8 cellular contexts compared by ENCODE assay signal in the genomic region with DNA sequence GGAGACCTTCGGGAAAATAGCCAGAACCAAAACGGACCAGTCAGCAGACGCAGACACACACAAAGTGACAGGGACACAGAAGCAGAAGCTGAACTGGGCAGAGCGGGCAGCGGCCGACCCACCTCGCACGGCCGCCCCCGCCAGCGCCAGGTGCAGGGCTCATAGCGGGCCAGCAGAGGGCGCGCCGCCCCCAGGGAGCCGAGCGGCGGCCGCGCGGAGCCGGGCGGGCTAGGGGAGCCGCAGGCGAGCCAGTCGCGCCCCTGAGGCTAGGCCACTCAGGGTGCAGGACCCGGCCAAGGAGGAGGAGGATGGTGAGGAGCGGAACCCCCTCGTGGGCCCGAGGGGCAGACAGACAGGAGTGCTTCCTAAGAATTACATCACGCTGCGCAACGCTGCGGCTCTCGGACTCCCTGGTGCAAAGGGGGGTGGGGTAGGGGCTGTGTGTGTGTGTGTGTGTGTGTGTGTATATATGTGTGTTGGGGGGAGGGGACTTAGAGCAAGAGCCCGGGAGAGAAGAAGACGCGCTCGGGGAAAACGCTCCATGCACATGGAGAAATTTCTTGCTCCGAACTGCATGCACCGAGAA. TPM values are rescaled to one million over a fixed set of nuclear protein-coding genes. Genes with fewer than 3 reads are reported as not detected.
DNase-seq lines count a peak whose midpoint lies in the region; ATAC-seq and TF ChIP-seq lines count a peak whose summit lies in the region.

No MANE protein-coding gene starts in this region.

- H3K4me3 ChIP-seq in AG04450 (ENCODE audit: low read depth, low read length) (peak overlapping the region; percentile 67), PC-9 (peak overlapping the region; percentile 97), neuron (ENCODE audit: low read length) (peak overlapping the region; percentile 43), thoracic aorta (peak overlapping the region; percentile 82)

- H3K27ac ChIP-seq in AG04450 (ENCODE audit: low read depth, low read length) (no peak overlapping the region), PC-9 (no peak overlapping the region), thoracic aorta (no peak overlapping the region)

- CTCF ChIA-PET in AG04450 (lab: Charles Lee): interaction anchor here (0.5 to 12.6 kb wide), 29 partner anchors 8 to 562 kb away, joined by 3 to 272 read pairs (median 5); no protein-coding TSS in a partner anchor
- CTCF ChIA-PET in PC-9 (lab: Charles Lee): interaction anchor here (2.1 to 3.7 kb wide), 2 partner anchors 106 to 123 kb away, joined by 9 to 34 read pairs; no protein-coding TSS in a partner anchor

- H3K9me2 ChIP-seq in PC-9 (ENCODE audit: insufficient read depth): no peaks in the 10 kb centered on the region

- TF ChIP-seq CTCF in AG04450 (IDR thresholded peaks at IDR 0.05; ENCODE audit: low read depth, low read length): peak; percentile 59
- peak; percentile 81 for TF ChIP-seq CTCF in PC-9 (conservative IDR thresholded peaks at IDR 0.05)
- TF ChIP-seq CTCF in thoracic aorta (IDR thresholded peaks at IDR 0.05): peak; percentile 89

- peaks cover 14% of the 10 kb centered on the region; the same call in 1 of the 2 replicates for H3F3A ChIP-seq in PC-9 (ENCODE audit: insufficient read depth, low read depth)

- no TSS peak for BruUV-seq in PC-9 (replicated peaks; lab: Mats Ljungman, UMichigan)

- DNase-seq in AG04450 (ENCODE audit: low read depth, low spot score) (no peak), HK-2 (ENCODE audit: unreplicated experiment) (peak; percentile 63), PC-9 (peak; percentile 73 to 76), foreskin melanocyte (peak; percentile 11), thoracic aorta (ENCODE audit: low spot score) (no peak)
- DNase-seq in activated T-helper 9 cell treated with anti-CD3 and anti-CD28 coated beads, Interleukin-2, amount 50 U/mL, for 16 hours (ENCODE audit: low read depth): peak; percentile 57

- H2AFZ ChIP-seq in PC-9 (peak overlapping the region; percentile 91), neuron (ENCODE audit: low read depth, low read length) (peak overlapping the region; percentile 95)

- peaks cover 25% of the 10 kb centered on the region for H3K79me2 ChIP-seq in PC-9 (ENCODE audit: low read depth)

- ATAC-seq in GM18867 (IDR thresholded peaks at IDR 0.05; ENCODE audit: unreplicated experiment): peak; percentile 73
- peak; percentile 63 for ATAC-seq in thoracic aorta (ENCODE audit: insufficient number of reproducible peaks, low FRiP score, low read depth)

- H3K4me2 ChIP-seq in PC-9: peak overlapping the region; percentile 87

- H3K36me3 ChIP-seq in PC-9 (ENCODE audit: low read depth) (no peaks in the 10 kb centered on the region), neuron (ENCODE audit: insufficient read depth, low read length) (no peaks in the 10 kb centered on the region), thoracic aorta (no peaks in the 10 kb centered on the region)

- H3K9me3 ChIP-seq in AG04450 (ENCODE audit: control insufficient read depth, insufficient read depth, low read length) (no peaks in the 10 kb centered on the region; the same call in 1 of the 2 replicates), PC-9 (ENCODE audit: insufficient read depth, low read depth) (no peaks in the 10 kb centered on the region), neuron (ENCODE audit: low read length) (no peaks in the 10 kb centered on the region), thoracic aorta (no peaks in the 10 kb centered on the region)

- H4K20me1 ChIP-seq in PC-9 (ENCODE audit: insufficient read depth): no peaks in the 10 kb centered on the region

- H3K4me1 ChIP-seq in PC-9 (replicated peaks; ENCODE audit: insufficient read depth): peaks cover 5% of the 10 kb centered on the region
- peaks cover 17% of the 10 kb centered on the region for H3K4me1 ChIP-seq in neuron (ENCODE audit: insufficient read depth, low read length)
- peaks cover 20 to 33% of the 10 kb centered on the region in 2 donors for H3K4me1 ChIP-seq in thoracic aorta (ENCODE audit: control insufficient read depth in 1 of 2, low read depth in 2 of 2)

- H3K27me3 ChIP-seq in AG04450 (ENCODE audit: control insufficient read depth, insufficient read depth, low read length) (peaks cover 37% of the 10 kb centered on the region), PC-9 (ENCODE audit: insufficient read depth, low read depth) (no peaks in the 10 kb centered on the region), neuron (ENCODE audit: insufficient read depth, low read length) (peaks cover 43% of the 10 kb centered on the region), thoracic aorta (replicated peaks; ENCODE audit: insufficient read depth) (no peaks in the 10 kb centered on the region)

- intact Hi-C loops in PC-9 (cut with micrococcal nuclease; ENCODE audit: unreplicated experiment): loop anchor here (1.0 to 5.0 kb wide), 7 partner anchors 62 to 1065 kb away; partner anchors contain the start of genes C17orf67 and DGKE

- POLR2A ChIA-PET in AG04450 (lab: Yijun Ruan, JAX): interaction anchor here (1.4 to 2.2 kb wide), 3 partner anchors 107 to 189 kb away, joined by 6 to 14 read pairs (median 9); no protein-coding TSS in a partner anchor
- POLR2A ChIA-PET in PC-9 (lab: Charles Lee; ENCODE audit: unreplicated experiment): interaction anchor here (0.5 to 0.6 kb wide), 2 partner anchors 89 to 116 kb away, joined by 3 to 6 read pairs; no protein-coding TSS in a partner anchor

RNA-seq across cellular contexts. Expression of gene NOG, which starts 0.9 kb away (rescaled TPM):
- 0.64 and 0.97 TPM in 2 replicates for polyA plus RNA-seq in AG04450 (2011; rRNA removed)
- 0.48 and 0.64 TPM in 2 replicates for polyA minus RNA-seq in AG04450 (2011; rRNA and poly(A)+ RNA removed)
- total RNA-seq in PC-9 (2021): 4.2 and 4.8 TPM in 2 replicates
- total RNA-seq in thoracic aorta: 1 to 10 TPM in 1 of 2 donors, under 1 TPM in 1; 0.81 to 2.3 TPM

Comparison
In these comparisons a context has a peak if more than half of its experiments do, and no peak if none do; other contexts are left out.
1. DNase-seq: peak in HK-2 (single experiment), PC-9 (2 of 2), activated T-helper 9 cell treated with anti-CD3 and anti-CD28 coated beads, Interleukin-2, amount 50 U/mL, for 16 hours (single experiment) and foreskin melanocyte (single experiment); none in AG04450 (single experiment) and thoracic aorta (single experiment).
2. H3K4me3 ChIP-seq: peak in every context shown above with its lines; median percentile 97 in PC-9; 82 in thoracic aorta; 67 in AG04450; 43 in neuron.
3. Peak in every context shown above with its lines, with median percentiles within 50 percentile points of each other: CTCF ChIP-seq.